Comparison of ENCODE assay signal across 25 cellular contexts in the genomic region with DNA sequence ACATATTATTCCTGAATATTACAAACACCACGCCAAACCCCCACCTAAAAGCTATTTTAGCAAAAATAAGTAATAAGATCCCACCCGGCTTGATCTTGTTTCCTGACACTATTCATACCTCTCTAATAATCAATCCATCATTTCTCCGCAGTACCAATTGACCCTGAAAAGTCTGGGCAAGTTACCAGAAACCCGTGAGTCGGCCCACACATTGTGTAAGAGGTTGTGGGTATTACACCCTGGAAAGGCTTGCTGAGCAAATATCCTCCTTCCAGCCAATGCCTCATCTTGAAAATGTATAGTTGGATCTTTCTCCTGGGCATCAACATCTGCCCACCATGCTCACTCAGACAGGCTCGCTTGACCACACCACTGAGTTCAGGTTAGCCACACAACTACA.
A peak's percentile ranks its signal among the peaks of the same experiment; 100 is the strongest.
DNase-seq lines count a peak whose midpoint lies in the region; ATAC-seq, FAIRE-seq and TF ChIP-seq lines count a peak whose summit lies in the region.
"Had no signal": no experiment of that assay in that cellular context is flagged by ENCODE, and none has a peak within 500 bp of the region (broad histone marks: within the 10 kb centered on the region; RNA-seq: fewer than 3 reads in every experiment).

No MANE protein-coding gene starts in this region.

- no peak overlapping the region for H3K27ac Mint-ChIP-seq in astrocyte (ENCODE audit: unreplicated experiment)
- no peak overlapping the region for H3K27ac Mint-ChIP-seq in WTC11
- H3K27ac Mint-ChIP-seq: activated T-cell treated with anti-CD3 and anti-CD28 coated beads, Interleukin-2, amount 50 U/mL, for 24 hours; dendritic cell treated with granulocyte-macrophage colony-stimulating factor and Interleukin-4, amounts not matched to agents 40 ng/mL and 50 ng/mL, for 4 days had no signal

- TF ChIP-seq POLR2A in IMR-90 (IDR thresholded peaks at IDR 0.05; ENCODE audit: low read depth, low read length): no peak

- H4K91ac ChIP-seq in IMR-90 (ENCODE audit: insufficient read depth, low read depth, low read length): no peak overlapping the region

- ATAC-seq in IMR-90 (ENCODE audit: low read depth) (no peak), WTC11 (no peak)

- no peak overlapping the region for H2BK20ac ChIP-seq in IMR-90 (ENCODE audit: low read depth, low read length)

- H3K9me3 Mint-ChIP-seq in astrocyte (ENCODE audit: unreplicated experiment): peaks cover 5% of the 10 kb centered on the region
- no peaks in the 10 kb centered on the region for H3K9me3 Mint-ChIP-seq in WTC11
- H3K9me3 Mint-ChIP-seq: dendritic cell treated with granulocyte-macrophage colony-stimulating factor and Interleukin-4, amounts not matched to agents 40 ng/mL and 50 ng/mL, for 4 days had no signal

- H3K4me1 ChIP-seq in IMR-90 (ENCODE audit: control insufficient read depth, insufficient read depth, low read length) (no peaks in the 10 kb centered on the region), astrocyte (ENCODE audit: insufficient read depth, low read length) (no peaks in the 10 kb centered on the region)

- BruUV-seq in IMR-90 (replicated peaks; lab: Mats Ljungman, UMichigan): no TSS peak

- no peak overlapping the region for H3K23ac ChIP-seq in IMR-90 (ENCODE audit: low read depth, low read length)

- DNase-seq in IMR-90 (peak; percentile 2), astrocyte (ENCODE audit: low read depth) (peak; percentile 21), fibroblast of villous mesenchyme (ENCODE audit: low read depth) (peak; percentile 1), skeletal muscle cell (ENCODE audit: low read depth) (peak; percentile 46), WTC11 (ENCODE audit: low spot score) (no peak), DMS53 treated with DMSO at 0.1 percent for 48 hours (lab: John Stamatoyannopoulos, UW; ENCODE audit: unreplicated experiment) (no peak)
- no peak for DNase-seq in stimulated activated CD4-positive, alpha-beta T cell treated with anti-CD3 and anti-CD28 coated beads, Interleukin-1b, Interleukin-23, amount 100 ng/mL, for 48 hours
- DNase-seq: activated CD8-positive, alpha-beta memory T cell treated with anti-CD3 and anti-CD28 coated beads for 24 hours; activated naive CD4-positive, alpha-beta T cell; activated T-cell treated with anti-CD3 and anti-CD28 coated beads, Interleukin-2, amount 50 U/mL, for 24 hours; amygdala; GOT3; MM.1S; NCI-H146; NCI-H2171 treated with DMSO at 0.1 percent for 48 hours; PC-9; SHP77; spleen; stimulated activated CD4-positive, alpha-beta T cell treated with anti-CD3 and anti-CD28 coated beads, Interleukin-4, amount 100 ng/mL, for 24 hours; stimulated activated naive CD4-positive, alpha-beta T cell treated with Interleukin-2 at 50 U/mL for 16 hours had no signal

- no peak overlapping the region for H4K8ac ChIP-seq in IMR-90 (ENCODE audit: low read depth in 2 of 2, low read length in 2 of 2)

- H3K4me2 ChIP-seq in IMR-90 (ENCODE audit: low read depth, low read length) (no peak overlapping the region), astrocyte (ENCODE audit: low read length) (no peak overlapping the region)
- H3K4me2 ChIP-seq: PC-9 had no signal

- no peak overlapping the region for H3K4me3 ChIP-seq in IMR-90 (ENCODE audit: insufficient read depth, low read depth, low read length)
- H3K4me3 ChIP-seq in astrocyte (ENCODE audit: insufficient read depth, low read depth, low read length): no peak overlapping the region
- H3K4me3 ChIP-seq in fibroblast of villous mesenchyme (ENCODE audit: low read depth, low read length): no peak overlapping the region
- no peak overlapping the region for H3K4me3 ChIP-seq in skeletal muscle cell (ENCODE audit: low read depth, low read length)
- H3K4me3 ChIP-seq: PC-9, spleen had no signal

- no peak overlapping the region for H3K4ac ChIP-seq in IMR-90 (ENCODE audit: low read depth, low read length)

- no peaks in the 10 kb centered on the region for H3K36me3 ChIP-seq in IMR-90 (ENCODE audit: control insufficient read depth, insufficient read depth, low read length)
- H3K36me3 ChIP-seq in astrocyte (ENCODE audit: insufficient read depth, low read length): no peaks in the 10 kb centered on the region
- H3K36me3 ChIP-seq: neutrophil, spleen had no signal

- H4K20me1 ChIP-seq in IMR-90 (ENCODE audit: insufficient read depth, low read length) (no peaks in the 10 kb centered on the region), astrocyte (ENCODE audit: insufficient read depth, low read length) (no peaks in the 10 kb centered on the region)

- no peak overlapping the region for H2BK5ac ChIP-seq in IMR-90 (ENCODE audit: low read depth, low read length, poor library complexity, severe bottlenecking)

- no peak overlapping the region for H3K14ac ChIP-seq in IMR-90 (replicated peaks; ENCODE audit: low read depth, low read length)

- H4K5ac ChIP-seq in IMR-90 (ENCODE audit: low read depth, low read length): no peak overlapping the region

- H3K9me3 ChIP-seq in IMR-90 (ENCODE audit: control insufficient read depth, insufficient read depth, low read length): peaks cover 3% of the 10 kb centered on the region; the same call in 1 of the 2 replicates
- H3K9me3 ChIP-seq in astrocyte (ENCODE audit: insufficient read depth, low read depth, low read length): no peaks in the 10 kb centered on the region
- H3K9me3 ChIP-seq: neutrophil, spleen had no signal

- H3K9ac ChIP-seq in IMR-90 (ENCODE audit: low read depth, low read length) (no peak overlapping the region), astrocyte (ENCODE audit: low read length) (no peak overlapping the region)

- H3K79me2 ChIP-seq in astrocyte (ENCODE audit: insufficient read depth, low read length): no peaks in the 10 kb centered on the region

- no peak overlapping the region for H2BK120ac ChIP-seq in IMR-90 (ENCODE audit: low read depth, low read length)

- no peak overlapping the region for H3K18ac ChIP-seq in IMR-90 (ENCODE audit: low read depth, low read length)

- H3K27me3 ChIP-seq in IMR-90 (ENCODE audit: control insufficient read depth, insufficient read depth, low read length) (no peaks in the 10 kb centered on the region), astrocyte (ENCODE audit: insufficient read depth, low read length) (no peaks in the 10 kb centered on the region)
- H3K27me3 ChIP-seq: neutrophil, spleen had no signal

- intact Hi-C loops in IMR-90 (cut with micrococcal nuclease): no loop called here

- H2BK15ac ChIP-seq in IMR-90 (ENCODE audit: low read depth, low read length): no peak overlapping the region

- CTCF ChIA-PET in IMR-90 (lab: Yijun Ruan, JAX): no interaction called here
- CTCF ChIA-PET in WTC11 (lab: Charles Lee): no interaction called here

- POLR2A ChIA-PET in IMR-90 (lab: Charles Lee; ENCODE audit: unreplicated experiment): no interaction called here
- POLR2A ChIA-PET in WTC11 (lab: Charles Lee): no interaction called here

- no peak overlapping the region for H3K56ac ChIP-seq in IMR-90 (ENCODE audit: extremely low read depth, insufficient read depth, low read length)

- no peak overlapping the region for H2AK9ac ChIP-seq in IMR-90 (replicated peaks; ENCODE audit: low read depth, low read length, poor library complexity)

- H3K4me1 Mint-ChIP-seq in astrocyte (ENCODE audit: low read depth, unreplicated experiment) (no peaks in the 10 kb centered on the region), WTC11 (no peaks in the 10 kb centered on the region)

- H3K79me1 ChIP-seq in IMR-90 (ENCODE audit: low read depth in 1 of 2, low read length in 2 of 2): no peaks in the 10 kb centered on the region

- H3K27ac ChIP-seq in IMR-90 (ENCODE audit: insufficient read depth, low read length) (no peak overlapping the region), astrocyte (ENCODE audit: low read depth, low read length) (no peak overlapping the region)
- H3K27ac ChIP-seq: HL-60, neutrophil, PC-9, spleen had no signal

- no peaks in the 10 kb centered on the region for H3K36me3 Mint-ChIP-seq in astrocyte (ENCODE audit: low read depth, unreplicated experiment)
- no peaks in the 10 kb centered on the region for H3K36me3 Mint-ChIP-seq in WTC11

- no peaks in the 10 kb centered on the region for H3K9me1 ChIP-seq in IMR-90 (ENCODE audit: insufficient read depth, low read length)

- dilution Hi-C loops in IMR-90 (cut with HindIII; ENCODE audit: low sequenced_read_pairs, unreplicated experiment): no loop called here

- TF ChIP-seq RAD21 in IMR-90 (IDR thresholded peaks at IDR 0.05; ENCODE audit: low read length): no peak

- in situ Hi-C loops in IMR-90 (cut with MboI; ENCODE audit: low sequenced_read_pairs): no loop called here

- H3K4me3 Mint-ChIP-seq in astrocyte (ENCODE audit: unreplicated experiment): no peak overlapping the region
- no peak overlapping the region for H3K4me3 Mint-ChIP-seq in WTC11
- H3K4me3 Mint-ChIP-seq: activated T-cell treated with anti-CD3 and anti-CD28 coated beads, Interleukin-2, amount 50 U/mL, for 24 hours; dendritic cell treated with granulocyte-macrophage colony-stimulating factor and Interleukin-4, amounts not matched to agents 40 ng/mL and 50 ng/mL, for 4 days had no signal

- H3K27me3 Mint-ChIP-seq in astrocyte (ENCODE audit: low read depth, unreplicated experiment) (no peaks in the 10 kb centered on the region), WTC11 (ENCODE audit: low read depth) (no peaks in the 10 kb centered on the region)
- H3K27me3 Mint-ChIP-seq: activated T-cell treated with anti-CD3 and anti-CD28 coated beads, Interleukin-2, amount 50 U/mL, for 24 hours; dendritic cell treated with granulocyte-macrophage colony-stimulating factor and Interleukin-4, amounts not matched to agents 40 ng/mL and 50 ng/mL, for 4 days had no signal

- H2AK5ac ChIP-seq in IMR-90 (ENCODE audit: low read depth, low read length): no peak overlapping the region

- no CpG with 5 or more reads among the region's 6 CpGs for WGBS in IMR-90 (ENCODE audit: extremely low coverage in 2 of 2, insufficient read length in 1 of 2), 2 experiments

- H2AFZ ChIP-seq in IMR-90 (replicated peaks; ENCODE audit: low read length, poor library complexity): no peak overlapping the region
- no peak overlapping the region for H2AFZ ChIP-seq in astrocyte (ENCODE audit: low read depth, low read length)
- H2AFZ ChIP-seq: PC-9 had no signal

- TF ChIP-seq CTCF in IMR-90 (conservative IDR thresholded peaks at IDR 0.05; ENCODE audit: low read depth, low read length) (no peak), astrocyte (IDR thresholded peaks at IDR 0.05; ENCODE audit: insufficient read depth, low read depth, low read length) (no peak), fibroblast of villous mesenchyme (IDR thresholded peaks at IDR 0.05; ENCODE audit: insufficient read depth, low read depth, low read length) (no peak), WTC11 (IDR thresholded peaks at IDR 0.05) (no peak)

- no peak for FAIRE-seq in astrocyte (lab: Jason Lieb, UNC)
- FAIRE-seq: keratinocyte, TTC549 had no signal

TF ChIP-seq in IMR-90, 13 proteins besides CTCF, POLR2A, EP300 and RAD21:
- TF ChIP-seq MAFK (IDR thresholded peaks at IDR 0.05; ENCODE audit: low read depth, low read length) (no peak), MAZ (IDR thresholded peaks at IDR 0.05; ENCODE audit: borderline replicate concordance, low read depth, low read length) (no peak), BHLHE40 (IDR thresholded peaks at IDR 0.05; ENCODE audit: low read depth, low read length) (no peak)
TF ChIP-seq in IMR-90: peak in this region for 0.

TF ChIP-seq in WTC11, 78 proteins besides CTCF, POLR2A, EP300 and RAD21:
- no peak for TF ChIP-seq FOXK1 (CRISPR knock-in tag; IDR thresholded peaks at IDR 0.05)
TF ChIP-seq in WTC11: peak in this region for 0.

Comparison
In these comparisons a context has a peak if more than half of its experiments do, and no peak if none do; other contexts are left out.
1. DNase-seq: peak in IMR-90 (single experiment), astrocyte (single experiment), fibroblast of villous mesenchyme (single experiment) and skeletal muscle cell (single experiment); none in stimulated activated CD4-positive, alpha-beta T cell treated with anti-CD3 and anti-CD28 coated beads, Interleukin-1b, Interleukin-23, amount 100 ng/mL, for 48 hours (single experiment), WTC11 (single experiment) and DMS53 treated with DMSO at 0.1 percent for 48 hours (single experiment).